ENCODE assay signal across 17 cellular contexts in genomic region chr16:89613101-89613953, GRCh38. TPM values are rescaled to one million over a fixed set of nuclear protein-coding genes. Genes with fewer than 3 reads are reported as not detected.
DNase-seq lines count a peak whose midpoint lies in the region; ATAC-seq, FAIRE-seq and TF ChIP-seq lines count a peak whose summit lies in the region.
"Had no signal": no experiment of that assay in that cellular context is flagged by ENCODE, and none has a peak within 500 bp of the region (broad histone marks: within the 10 kb centered on the region; RNA-seq: fewer than 3 reads in every experiment).

TSS of gene DPEP1 (plus strand) at chr16:89613642. CDS start at chr16:89630411, 16,769 bp downstream.

- TF ChIP-seq CTCF in K562 (IDR thresholded peaks at IDR 0.05 in 2 of 3, conservative IDR thresholded peaks at IDR 0.05 in 1 of 3; ENCODE audit: insufficient read depth in 2 of 3, low read depth in 1 of 3, low read length in 3 of 3) (no peak), mucosa of descending colon (IDR thresholded peaks at IDR 0.05) (no peak)

- H3K4me3 Mint-ChIP-seq in CD4-positive, CD25-positive, alpha-beta regulatory T cell: peak within 1 kb of the TSS in 1 of 4 donors; percentile 19
- no peak within 1 kb of the TSS for H3K4me3 Mint-ChIP-seq in activated CD4-positive, alpha-beta memory T cell treated with anti-CD3 and anti-CD28 coated beads, Interleukin-2, amount 10 ng/mL, durations not matched to agents 7 days and 5 days
- H3K4me3 Mint-ChIP-seq: activated T-cell treated with anti-CD3 and anti-CD28 coated beads, Interleukin-2, amount 50 U/mL, for 4 hours had no signal

- no peak within 1 kb of the TSS for H3K9ac ChIP-seq in K562 (ENCODE audit: insufficient read depth in 1 of 2, low read depth in 2 of 2, low read length in 2 of 2)

- no peaks in the 10 kb centered on the region for H3K79me2 ChIP-seq in K562 (ENCODE audit: control insufficient read depth, insufficient read depth, low read length)

- H3K4me3 ChIP-seq in CD4-positive, CD25-positive, alpha-beta regulatory T cell (ENCODE audit: low read depth, low read length): no peak within 1 kb of the TSS
- H3K4me3 ChIP-seq in K562: no peak within 1 kb of the TSS
- no peak within 1 kb of the TSS for H3K4me3 ChIP-seq in mucosa of descending colon

- H4K20me1 ChIP-seq in K562 (replicated peaks; ENCODE audit: control insufficient read depth, insufficient read depth, low read length): no peaks in the 10 kb centered on the region

- H3K4me1 ChIP-seq in CD4-positive, CD25-positive, alpha-beta regulatory T cell (ENCODE audit: control insufficient read depth, insufficient read depth, low read length, poor library complexity, severe bottlenecking): peaks cover 7% of the 10 kb centered on the region
- H3K4me1 ChIP-seq in K562 (replicated peaks in 1 of 2; ENCODE audit: control insufficient read depth in 2 of 2, insufficient read depth in 2 of 2, low read length in 2 of 2): peaks cover 8 to 53% of the 10 kb centered on the region in 2 experiments; a peak in 4 of 5 replicates
- H3K4me1 ChIP-seq in mucosa of descending colon (ENCODE audit: low read depth): no peaks in the 10 kb centered on the region

- no peaks in the 10 kb centered on the region for H3K27me3 Mint-ChIP-seq in CD4-positive, CD25-positive, alpha-beta regulatory T cell
- H3K27me3 Mint-ChIP-seq in activated CD4-positive, alpha-beta memory T cell treated with anti-CD3 and anti-CD28 coated beads, Interleukin-2, amount 10 ng/mL, durations not matched to agents 7 days and 5 days: peaks cover 3% of the 10 kb centered on the region

- H3K4me2 ChIP-seq in K562 (ENCODE audit: insufficient read depth, low read length): no peak within 1 kb of the TSS

- H3K27me3 ChIP-seq in CD4-positive, CD25-positive, alpha-beta regulatory T cell (ENCODE audit: control insufficient read depth, insufficient read depth, low read length): no peaks in the 10 kb centered on the region
- H3K27me3 ChIP-seq in K562 (ENCODE audit: control insufficient read depth in 2 of 2, insufficient read depth in 2 of 2, low read length in 2 of 2): no peaks in the 10 kb centered on the region

- no peak for TF ChIP-seq RAD21 in K562 (CRISPR knock-in tag; conservative IDR thresholded peaks at IDR 0.05 in 1 of 2, IDR thresholded peaks at IDR 0.05 in 1 of 2)

- in situ Hi-C loops in K562 (cut with MboI): no loop called here

- peaks cover 0 to 7% of the 10 kb centered on the region in 2 experiments for H3K9me3 ChIP-seq in CD4-positive, CD25-positive, alpha-beta regulatory T cell (ENCODE audit: control insufficient read depth in 2 of 2, low read length in 2 of 2)
- H3K9me3 ChIP-seq in K562 (replicated peaks; ENCODE audit: control insufficient read depth, insufficient read depth, low read depth, low read length) (no peaks in the 10 kb centered on the region), mucosa of descending colon (no peaks in the 10 kb centered on the region)

- no peak for ATAC-seq in CD4-positive, CD25-positive, alpha-beta regulatory T cell (ENCODE audit: low read depth in 2 of 2)
- ATAC-seq in K562: no peak
- peak; percentile 54 for ATAC-seq in mucosa of descending colon
- ATAC-seq: activated T-cell treated with anti-CD3 and anti-CD28 coated beads, Interleukin-2, amount 50 U/mL, for 4 hours had no signal

- TF ChIP-seq EP300 in K562 (IDR thresholded peaks at IDR 0.05; ENCODE audit: low read length): no peak

- WGBS in K562 (ENCODE audit: insufficient coverage, low coverage, missing lambda C conversion rate): 72% methylated on average over 18 of the region's 20 CpGs

- BruUV-seq in K562 (replicated peaks; lab: Mats Ljungman, UMichigan): no TSS peak

- POLR2A ChIA-PET in K562 (lab: Yijun Ruan, JAX): interaction anchor here (1.5 kb wide), 1 partner anchor 10 kb away, joined by 9 read pairs; no protein-coding TSS in a partner anchor
- POLR2A ChIA-PET in activated CD4-positive, alpha-beta memory T cell treated with anti-CD3 and anti-CD28 coated beads, Interleukin-2, amount 10 ng/mL, durations not matched to agents 7 days and 5 days (lab: Charles Lee): no interaction called here

- CTCF ChIA-PET in K562 (lab: Yijun Ruan, JAX; ENCODE audit: low intra/inter-chr PET ratio): no interaction called here
- CTCF ChIA-PET in activated CD4-positive, alpha-beta memory T cell treated with anti-CD3 and anti-CD28 coated beads, Interleukin-2, amount 10 ng/mL, durations not matched to agents 7 days and 5 days (lab: Charles Lee): no interaction called here

- no peak for TF ChIP-seq POLR2A in K562 (conservative IDR thresholded peaks at IDR 0.05)

- H3K9me1 ChIP-seq in K562 (ENCODE audit: control insufficient read depth, insufficient read depth, low read length): no peaks in the 10 kb centered on the region

- intact Hi-C loops in K562 (cut with micrococcal nuclease) (no loop called here), mucosa of descending colon (cut with DNase I, micrococcal nuclease) (no loop called here)

- peaks cover 0 to 5% (median 0%) of the 10 kb centered on the region in 7 donors for H3K9me3 Mint-ChIP-seq in CD4-positive, CD25-positive, alpha-beta regulatory T cell
- peaks cover 10% of the 10 kb centered on the region for H3K9me3 Mint-ChIP-seq in activated CD4-positive, alpha-beta memory T cell treated with anti-CD3 and anti-CD28 coated beads, Interleukin-2, amount 10 ng/mL, durations not matched to agents 7 days and 5 days
- H3K9me3 Mint-ChIP-seq: activated T-cell treated with anti-CD3 and anti-CD28 coated beads, Interleukin-2, amount 50 U/mL, for 4 hours had no signal

- peak within 1 kb of the TSS in 2 of 3 donors; percentile 56 to 85 for H3K27ac Mint-ChIP-seq in CD4-positive, CD25-positive, alpha-beta regulatory T cell
- H3K27ac Mint-ChIP-seq in activated CD4-positive, alpha-beta memory T cell treated with anti-CD3 and anti-CD28 coated beads, Interleukin-2, amount 10 ng/mL, durations not matched to agents 7 days and 5 days: no peak within 1 kb of the TSS

- no peaks in the 10 kb centered on the region for H3K36me3 ChIP-seq in CD4-positive, CD25-positive, alpha-beta regulatory T cell (ENCODE audit: control insufficient read depth, insufficient read depth, low read length)
- H3K36me3 ChIP-seq in K562 (ENCODE audit: control insufficient read depth, insufficient read depth, low read length): no peaks in the 10 kb centered on the region
- H3K36me3 ChIP-seq in mucosa of descending colon (ENCODE audit: low read depth): no peaks in the 10 kb centered on the region

- no peak for DNase-seq in CD4-positive, CD25-positive, alpha-beta regulatory T cell
- DNase-seq in LHCN-M2 (ENCODE audit: low read depth) (peak; percentile 29), K562 (ENCODE audit: extremely low read depth in 1 of 4, low spot score in 3 of 4) (no peak), mucosa of descending colon (no peak), midbrain (lab: John Stamatoyannopoulos, UW) (no peak), NCI-H345 treated with DMSO at 0.1 percent for 48 hours (lab: John Stamatoyannopoulos, UW; ENCODE audit: unreplicated experiment) (no peak)
- DNase-seq in stimulated activated CD4-positive, alpha-beta T cell treated with anti-CD3 and anti-CD28 coated beads, Interleukin-2, amount 100 ng/mL, for 48 hours: no peak
- no peak for DNase-seq in activated CD4-positive, alpha-beta memory T cell treated with anti-CD3 and anti-CD28 coated beads, Interleukin-2, amount 10 ng/mL, durations not matched to agents 7 days and 5 days
- DNase-seq: activated CD4-positive, alpha-beta T cell treated with anti-CD3 and anti-CD28 coated beads for 48 hours; activated T-cell treated with anti-CD3 and anti-CD28 coated beads, Interleukin-2, amount 50 U/mL, for 4 hours; mammary epithelial cell; NCI-H1092; NCI-H446; occipital lobe had no signal

- H3K4me1 Mint-ChIP-seq in CD4-positive, CD25-positive, alpha-beta regulatory T cell: peaks cover 0 to 14% (median 4%) of the 10 kb centered on the region in 4 donors
- H3K4me1 Mint-ChIP-seq in activated CD4-positive, alpha-beta memory T cell treated with anti-CD3 and anti-CD28 coated beads, Interleukin-2, amount 10 ng/mL, durations not matched to agents 7 days and 5 days: peaks cover 10% of the 10 kb centered on the region

- H3K27ac ChIP-seq in CD4-positive, CD25-positive, alpha-beta regulatory T cell (ENCODE audit: insufficient read depth, low read length, poor library complexity, severe bottlenecking): no peak within 1 kb of the TSS
- H3K27ac ChIP-seq in K562 (ENCODE audit: extremely low read depth, low read depth, low read length): no peak within 1 kb of the TSS

- no peak within 1 kb of the TSS for H2AFZ ChIP-seq in K562 (ENCODE audit: low read depth, low read length)

- no peak for FAIRE-seq in K562 (lab: Jason Lieb, UNC)
- FAIRE-seq: colon had no signal

- no peaks in the 10 kb centered on the region for H3K36me3 Mint-ChIP-seq in CD4-positive, CD25-positive, alpha-beta regulatory T cell
- peaks cover 3% of the 10 kb centered on the region for H3K36me3 Mint-ChIP-seq in activated CD4-positive, alpha-beta memory T cell treated with anti-CD3 and anti-CD28 coated beads, Interleukin-2, amount 10 ng/mL, durations not matched to agents 7 days and 5 days (ENCODE audit: low read depth)

RNA-seq across cellular contexts. Expression of gene DPEP1, which starts in this region (rescaled TPM):
- not detected for total RNA-seq in CD4-positive, CD25-positive, alpha-beta regulatory T cell
- polyA plus RNA-seq in CD4-positive, CD25-positive, alpha-beta regulatory T cell: not detected
- total RNA-seq in LHCN-M2 (2014; rRNA removed) (0.46 TPM in 1 of 2 replicates, not detected in the other), K562 (2014; rRNA removed) (0.14 TPM in 1 of 2 replicates, not detected in the other), K562 (2014; rRNA removed; fragmentation: Illumina TruSeq; extraction: Trizol) (not detected in 2 replicates), K562 (2015; rRNA removed; fragmentation: Illumina TruSeq; extraction: Trizol) (not detected in 2 replicates), K562 (2021) (0.20 and 0.22 TPM in 2 replicates), mucosa of descending colon (1 to 10 TPM in 1 of 3 donors, under 1 TPM in 1, not detected in 1; 0.28 to 2.0 TPM)
- polyA plus RNA-seq in LHCN-M2 (2012): not detected
- 0.23 TPM in 1 of 2 replicates, not detected in the other for total RNA-seq in K562 (2011; cell fraction: chromatin; rRNA removed; ENCODE audit: low replicate concordance)
- total RNA-seq in K562 (2011; cell fraction: nucleolus; rRNA removed): 0.67 and 1.3 TPM in 2 replicates
- 0.46 TPM in 1 of 2 replicates, not detected in the other for total RNA-seq in K562 (2011; cell fraction: nucleoplasm; rRNA removed)
- polyA plus RNA-seq in K562 (2011; rRNA removed) (0.31 and 0.34 TPM in 2 replicates), K562 (2014; fragmentation: Illumina TruSeq; extraction: Trizol) (0.08 TPM in 1 of 2 replicates, not detected in the other), K562 (2014; fragmentation: Nextera tagmentation; extraction: Ambion mirVana) (not detected), K562 (2014; rRNA removed) (0.18 TPM in 1 of 2 replicates, not detected in the other)
- polyA plus RNA-seq in K562 (2011; cell fraction: cytosol; rRNA removed): 0.22 and 1.2 TPM in 2 replicates
- polyA plus RNA-seq in K562 (2011; cell fraction: nucleus; rRNA removed): 1.1 TPM in 2 replicates
- polyA plus RNA-seq in K562 (2012): 0.17 and 0.21 TPM in 2 replicates
- polyA minus RNA-seq in K562 (2011; rRNA and poly(A)+ RNA removed): not detected in 2 replicates
- polyA minus RNA-seq in K562 (2011; cell fraction: cytosol; rRNA and poly(A)+ RNA removed): not detected in 2 replicates
- polyA minus RNA-seq in K562 (2011; cell fraction: nucleus; rRNA and poly(A)+ RNA removed): not detected in 2 replicates
- not detected for total RNA-seq in activated CD4-positive, alpha-beta memory T cell treated with anti-CD3 and anti-CD28 coated beads, Interleukin-2, amount 10 ng/mL, durations not matched to agents 7 days and 5 days
- total RNA-seq: activated T-cell treated with anti-CD3 and anti-CD28 coated beads, Interleukin-2, amount 50 U/mL, for 4 hours; mammary epithelial cell; skeletal muscle tissue; T-helper 2 cell treated with Interferon-gamma antibody and Interleukin-4, amounts not matched to agents 100 ng/mL and 5 ng/mL, for 36 hours had no signal
- polyA plus RNA-seq: mammary epithelial cell had no signal

Comparison
In these comparisons a context has a peak if more than half of its experiments do, and no peak if none do; other contexts are left out.
1. Peak in DNase-seq in LHCN-M2; RNA of the gene not detected or under 1 TPM.